1 cellular context compared by ENCODE assay signal in genomic region chr2:55030766-55031165, GRCh38.
TF ChIP-seq lines count a peak whose summit lies in the region.

No MANE protein-coding gene starts in this region.

TF ChIP-seq in HepG2, 621 proteins besides CTCF, POLR2A, EP300 and RAD21:
- TF ChIP-seq, protein P1, sequence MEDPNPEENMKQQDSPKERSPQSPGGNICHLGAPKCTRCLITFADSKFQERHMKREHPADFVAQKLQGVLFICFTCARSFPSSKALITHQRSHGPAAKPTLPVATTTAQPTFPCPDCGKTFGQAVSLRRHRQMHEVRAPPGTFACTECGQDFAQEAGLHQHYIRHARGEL (CRISPR knock-in tag; IDR thresholded peaks at IDR 0.05): no peak
- TF ChIP-seq MAFK (conservative IDR thresholded peaks at IDR 0.05 in 1 of 2, IDR thresholded peaks at IDR 0.05 in 1 of 2; ENCODE audit: low read length in 2 of 2): peak; percentile 41 to 53; a peak in 2 of 4 replicates
